Comparison of ENCODE assay signal across 2 cellular contexts in genomic region chr2:127735537-127736399, GRCh38.
TF ChIP-seq lines count a peak whose summit lies in the region.

No MANE protein-coding gene starts in this region.

TF ChIP-seq in IMR-90, 13 proteins besides CTCF, POLR2A, EP300 and RAD21:
- peak; percentile 25; the same call in 1 of the 2 replicates for TF ChIP-seq CEBPB (IDR thresholded peaks at IDR 0.05; ENCODE audit: low read depth, low read length)
- TF ChIP-seq NFE2L2 (IDR thresholded peaks at IDR 0.05; ENCODE audit: low read depth, low read length), result no peak

TF ChIP-seq in HepG2, 621 proteins besides CTCF, POLR2A, EP300 and RAD21 (continues in another document):
- TF ChIP-seq ZNF124 (CRISPR knock-in tag; IDR thresholded peaks at IDR 0.05) (no peak), ZNF7 (CRISPR knock-in tag; IDR thresholded peaks at IDR 0.05) (no peak), ZBTB44 (CRISPR knock-in tag; IDR thresholded peaks at IDR 0.05) (no peak), ZNF263 (CRISPR knock-in tag; IDR thresholded peaks at IDR 0.05) (no peak), ARNT (IDR thresholded peaks at IDR 0.05) (no peak), LCORL (IDR thresholded peaks at IDR 0.05) (no peak), LCORL (CRISPR knock-in tag; IDR thresholded peaks at IDR 0.05) (no peak), ATF4 (CRISPR knock-in tag; IDR thresholded peaks at IDR 0.05) (peak in 1 of 2 experiments; percentile 77; a peak in 2 of 4 replicates), GFI1 (CRISPR knock-in tag; IDR thresholded peaks at IDR 0.05; ENCODE audit: borderline replicate concordance) (0 out of 2 replicates have a peak, but pooled peaks have one; percentile 19), ARID3A (IDR thresholded peaks at IDR 0.05; ENCODE audit: low read depth, low read length) (peak; percentile 23; the same call in 1 of the 2 replicates), EHMT2 (IDR thresholded peaks at IDR 0.05; ENCODE audit: borderline replicate concordance, low read depth, low read length) (0 out of 2 replicates have a peak, but pooled peaks have one; percentile 11), ZSCAN9 (CRISPR knock-in tag; IDR thresholded peaks at IDR 0.05; ENCODE audit: borderline replicate concordance) (no peak), E2F5 (CRISPR knock-in tag; conservative IDR thresholded peaks at IDR 0.05) (no peak), FOSL2 (CRISPR knock-in tag; IDR thresholded peaks at IDR 0.05) (peak; percentile 39), FOXA1 (IDR thresholded peaks at IDR 0.05) (no peak), FOXA1 (CRISPR knock-in tag; IDR thresholded peaks at IDR 0.05) (0 out of 2 replicates have a peak, but pooled peaks have one; percentile 10), ZNF879 (CRISPR knock-in tag; IDR thresholded peaks at IDR 0.05) (no peak), SOX13 (IDR thresholded peaks at IDR 0.05) (no peak), SOX13 (CRISPR knock-in tag; conservative IDR thresholded peaks at IDR 0.05 in 1 of 2, IDR thresholded peaks at IDR 0.05 in 1 of 2) (peak in 1 of 2 experiments; percentile 59; a peak in 1 of 4 replicates), SOX5 (CRISPR knock-in tag; IDR thresholded peaks at IDR 0.05; ENCODE audit: borderline replicate concordance) (0 out of 2 replicates have a peak, but pooled peaks have one; percentile 24), ZNF121 (CRISPR knock-in tag; IDR thresholded peaks at IDR 0.05) (no peak), REL (CRISPR knock-in tag; conservative IDR thresholded peaks at IDR 0.05) (no peak), ZNF274 (CRISPR knock-in tag; IDR thresholded peaks at IDR 0.05) (no peak), RFXANK (CRISPR knock-in tag; IDR thresholded peaks at IDR 0.05) (no peak), KAT8 (CRISPR knock-in tag; IDR thresholded peaks at IDR 0.05) (no peak), KAT7 (CRISPR knock-in tag; IDR thresholded peaks at IDR 0.05; ENCODE audit: borderline replicate concordance) (no peak), ISX (CRISPR knock-in tag; conservative IDR thresholded peaks at IDR 0.05) (no peak), HNRNPUL1 (IDR thresholded peaks at IDR 0.05; ENCODE audit: low read depth, low read length) (0 out of 2 replicates have a peak, but pooled peaks have one; percentile 61), KLF9 (CRISPR knock-in tag; IDR thresholded peaks at IDR 0.05; ENCODE audit: low read depth) (no peak), SRSF4 (IDR thresholded peaks at IDR 0.05; ENCODE audit: low read depth, low read length, poor library complexity, severe bottlenecking) (no peak), ARID5B (CRISPR knock-in tag; IDR thresholded peaks at IDR 0.05) (peak; percentile 41; the same call in 1 of the 2 replicates), TERF1 (CRISPR knock-in tag; IDR thresholded peaks at IDR 0.05) (no peak), HNF1A (IDR thresholded peaks at IDR 0.05; ENCODE audit: low read depth) (peak; percentile 91), HNF1A (CRISPR knock-in tag; IDR thresholded peaks at IDR 0.05; ENCODE audit: borderline replicate concordance) (peak; percentile 62; the same call in 1 of the 2 replicates), ZNF780A (CRISPR knock-in tag; IDR thresholded peaks at IDR 0.05) (0 out of 2 replicates have a peak, but pooled peaks have one; percentile 29), FOXA3 (CRISPR knock-in tag; IDR thresholded peaks at IDR 0.05) (peak; percentile 51), ZNF792 (CRISPR knock-in tag; IDR thresholded peaks at IDR 0.05) (no peak), ZFP36 (IDR thresholded peaks at IDR 0.05; ENCODE audit: borderline replicate concordance, low read depth, low read length, partially characterized antibody) (no peak), SMAD3 (CRISPR knock-in tag; IDR thresholded peaks at IDR 0.05) (peak; percentile 66; the same call in 1 of the 2 replicates), ZNF678 (CRISPR knock-in tag; IDR thresholded peaks at IDR 0.05) (no peak), HNF4A (CRISPR knock-in tag; IDR thresholded peaks at IDR 0.05) (no peak), ZNF550 (CRISPR knock-in tag; IDR thresholded peaks at IDR 0.05; ENCODE audit: borderline replicate concordance) (no peak), MIER3 (CRISPR knock-in tag; IDR thresholded peaks at IDR 0.05; ENCODE audit: borderline replicate concordance) (0 out of 2 replicates have a peak, but pooled peaks have one; percentile 23), FOXP1 (IDR thresholded peaks at IDR 0.05) (0 out of 2 replicates have a peak, but pooled peaks have one; percentile 21), FOXP1 (CRISPR knock-in tag; IDR thresholded peaks at IDR 0.05) (peak; percentile 55; the same call in 1 of the 2 replicates), ZGPAT (CRISPR knock-in tag; IDR thresholded peaks at IDR 0.05) (no peak), MIXL1 (CRISPR knock-in tag; IDR thresholded peaks at IDR 0.05) (no peak)
